Comparison of ENCODE assay signal across 12 cellular contexts in genomic region chr20:43746344-43747137, GRCh38. TPM values are rescaled to one million over a fixed set of nuclear protein-coding genes. Genes with fewer than 3 reads are reported as not detected.
DNase-seq lines count a peak whose midpoint lies in the region; ATAC-seq lines count a peak whose summit lies in the region.
"Had no signal": no experiment of that assay in that cellular context is flagged by ENCODE, and none has a peak within 500 bp of the region (broad histone marks: within the 10 kb centered on the region; RNA-seq: fewer than 3 reads in every experiment).

No MANE protein-coding gene starts in this region.

- H3K27ac ChIP-seq in SK-N-MC, result peak overlapping the region; percentile 96
- H3K27ac ChIP-seq in neuronal stem cell (replicated peaks; ENCODE audit: low read length), result no peak overlapping the region

- no peaks in the 10 kb centered on the region for H3K9me3 ChIP-seq in SK-N-MC (ENCODE audit: low read depth, low read length)
- H3K9me3 ChIP-seq in neuronal stem cell (replicated peaks in 1 of 2; ENCODE audit: control insufficient read depth in 2 of 2, insufficient read depth in 1 of 2, low read depth in 1 of 2, low read length in 2 of 2), result no peaks in the 10 kb centered on the region

- no peak overlapping the region for H3K4me3 Mint-ChIP-seq in T-helper 1 cell treated with Interleukin-12 subunit alpha and Interleukin-12 subunit beta and Interleukin-4 antibody, amounts not matched to agents 30 μg/mL and 1 μg/mL, for 36 hours
- H3K4me3 Mint-ChIP-seq: mesothelial cell of epicardium had no signal

- H3K9ac ChIP-seq in SK-N-MC (ENCODE audit: insufficient read length), result peak overlapping the region; percentile 68
- no peak overlapping the region for H3K9ac ChIP-seq in neuronal stem cell (ENCODE audit: low read depth, low read length, poor library complexity)

- H3K18ac ChIP-seq in neuronal stem cell (ENCODE audit: low read length), result peak overlapping the region; percentile 58

- H3K36me3 ChIP-seq in SK-N-MC (ENCODE audit: insufficient read depth, low read length) (no peaks in the 10 kb centered on the region), neuronal stem cell (replicated peaks in 1 of 2; ENCODE audit: control insufficient read depth in 2 of 2, insufficient read depth in 2 of 2, low read length in 2 of 2) (no peaks in the 10 kb centered on the region)

- no peak overlapping the region for H2BK5ac ChIP-seq in neuronal stem cell (ENCODE audit: low read length)

- no peak overlapping the region for H4K91ac ChIP-seq in neuronal stem cell (ENCODE audit: low read depth, low read length, poor library complexity)

- DNase-seq in T-helper 1 cell (no peak), NCI-H1436 treated with DMSO at 0.1 percent for 48 hours (lab: John Stamatoyannopoulos, UW) (peak; percentile 71), SK-N-MC (ENCODE audit: low read depth, low spot score) (no peak), neuronal stem cell (ENCODE audit: low spot score) (no peak)
- DNase-seq: activated CD8-positive, alpha-beta memory T cell treated with anti-CD3 and anti-CD28 coated beads for 24 hours; EL had no signal

- peak overlapping the region; percentile 55 for H3K4me3 ChIP-seq in SK-N-MC
- no peak overlapping the region for H3K4me3 ChIP-seq in neuronal stem cell (ENCODE audit: low read length in 2 of 2)

- no peaks in the 10 kb centered on the region for H3K79me1 ChIP-seq in neuronal stem cell (ENCODE audit: low read depth, low read length)

- H2BK12ac ChIP-seq in neuronal stem cell (ENCODE audit: low read length), result no peak overlapping the region

- no peak overlapping the region for H2AK5ac ChIP-seq in neuronal stem cell (ENCODE audit: low read depth, low read length)

- peaks cover 25% of the 10 kb centered on the region for H3K4me1 Mint-ChIP-seq in T-helper 1 cell treated with Interleukin-12 subunit alpha and Interleukin-12 subunit beta and Interleukin-4 antibody, amounts not matched to agents 30 μg/mL and 1 μg/mL, for 36 hours (ENCODE audit: low read depth)

- no peak overlapping the region for H3K4me2 ChIP-seq in neuronal stem cell (ENCODE audit: insufficient read depth, low read length, poor library complexity, severe bottlenecking)

- H2BK120ac ChIP-seq in neuronal stem cell (ENCODE audit: low read depth, low read length), result no peak overlapping the region

- WGBS in neuronal stem cell (ENCODE audit: extremely low coverage in 2 of 2, insufficient read length in 2 of 2, insufficient replicate concordance in 1 of 2), 2 donors, result no CpG with 5 or more reads among the region's 12 CpGs

- H3K4ac ChIP-seq in neuronal stem cell (ENCODE audit: low read length), result no peak overlapping the region

- H3K27me3 Mint-ChIP-seq in T-helper 1 cell treated with Interleukin-12 subunit alpha and Interleukin-12 subunit beta and Interleukin-4 antibody, amounts not matched to agents 30 μg/mL and 1 μg/mL, for 36 hours (ENCODE audit: low read depth), result no peaks in the 10 kb centered on the region

- H3K9me3 Mint-ChIP-seq in T-helper 1 cell treated with Interleukin-12 subunit alpha and Interleukin-12 subunit beta and Interleukin-4 antibody, amounts not matched to agents 30 μg/mL and 1 μg/mL, for 36 hours, result no peaks in the 10 kb centered on the region
- H3K9me3 Mint-ChIP-seq: activated naive CD4-positive, alpha-beta T cell treated with anti-CD3 and anti-CD28 coated beads, Interleukin-2, amount 50 U/mL, for 72 hours; mesothelial cell of epicardium had no signal

- peak overlapping the region; percentile 9 for H3K27ac Mint-ChIP-seq in T-helper 1 cell treated with Interleukin-12 subunit alpha and Interleukin-12 subunit beta and Interleukin-4 antibody, amounts not matched to agents 30 μg/mL and 1 μg/mL, for 36 hours
- H3K27ac Mint-ChIP-seq: mesothelial cell of epicardium had no signal

- ATAC-seq in HG03135 (IDR thresholded peaks at IDR 0.05; ENCODE audit: unreplicated experiment) (no peak), GM21723 (IDR thresholded peaks at IDR 0.05; ENCODE audit: unreplicated experiment) (no peak), GM21619 (IDR thresholded peaks at IDR 0.05; ENCODE audit: unreplicated experiment) (no peak)
- ATAC-seq: activated naive CD4-positive, alpha-beta T cell treated with anti-CD3 and anti-CD28 coated beads, Interleukin-2, amount 50 U/mL, for 72 hours had no signal

- H3K14ac ChIP-seq in neuronal stem cell (ENCODE audit: low read length), result no peak overlapping the region

- H3K27me3 ChIP-seq in neuronal stem cell (ENCODE audit: control insufficient read depth in 3 of 3, insufficient read depth in 3 of 3, low read depth in 1 of 3, low read length in 3 of 3), result peaks cover 0 to 15% (median 0%) of the 10 kb centered on the region in 3 experiments

- no peak overlapping the region for H3K23ac ChIP-seq in neuronal stem cell (ENCODE audit: low read depth, low read length, poor library complexity)

- H2BK15ac ChIP-seq in neuronal stem cell (ENCODE audit: low read length), result no peak overlapping the region

- peaks cover 1% of the 10 kb centered on the region for H3K36me3 Mint-ChIP-seq in T-helper 1 cell treated with Interleukin-12 subunit alpha and Interleukin-12 subunit beta and Interleukin-4 antibody, amounts not matched to agents 30 μg/mL and 1 μg/mL, for 36 hours (ENCODE audit: low read depth)
- H3K36me3 Mint-ChIP-seq: activated naive CD4-positive, alpha-beta T cell treated with anti-CD3 and anti-CD28 coated beads, Interleukin-2, amount 50 U/mL, for 72 hours; mesothelial cell of epicardium had no signal

- H3K4me1 ChIP-seq in neuronal stem cell (ENCODE audit: control insufficient read depth in 2 of 2, insufficient read depth in 1 of 2, low read depth in 1 of 2, low read length in 2 of 2), result peaks cover 0 to 9% of the 10 kb centered on the region in 2 donors

- no peak overlapping the region for H2AFZ ChIP-seq in neuronal stem cell (ENCODE audit: low read length)

- no peak overlapping the region for H4K8ac ChIP-seq in neuronal stem cell (ENCODE audit: low read depth, low read length)

RNA-seq across cellular contexts. Expression of gene GTSF1L, which starts 19.7 kb away (rescaled TPM):
- not detected for polyA plus RNA-seq in neuronal stem cell (2013, experiment 1 of 2)
- not detected for polyA plus RNA-seq in neuronal stem cell (2013, experiment 2 of 2)
